20 cellular contexts compared by ENCODE assay signal in genomic region chr6:130189691-130190459, GRCh38. TPM values are rescaled to one million over a fixed set of nuclear protein-coding genes. Genes with fewer than 3 reads are reported as not detected.
DNase-seq lines count a peak whose midpoint lies in the region; ATAC-seq and TF ChIP-seq lines count a peak whose summit lies in the region.
"Had no signal": no experiment of that assay in that cellular context is flagged by ENCODE, and none has a peak within 500 bp of the region (broad histone marks: within the 10 kb centered on the region; RNA-seq: fewer than 3 reads in every experiment).

No MANE protein-coding gene starts in this region.

- CTCF ChIA-PET in CD4-positive, alpha-beta T cell (lab: Charles Lee), result no interaction called here
- CTCF ChIA-PET in activated CD8-positive, alpha-beta T cell treated with anti-CD3 and anti-CD28 coated beads, Interleukin-2, amount 10 ng/mL, durations not matched to agents 7 days and 5 days (lab: Charles Lee), result no interaction called here
- CTCF ChIA-PET in OCI-LY7 (lab: Charles Lee; ENCODE audit: unreplicated experiment), result no interaction called here

- H3K27ac ChIP-seq in CD4-positive, alpha-beta T cell (ENCODE audit: low read depth, low read length), result no peak overlapping the region
- no peak overlapping the region for H3K27ac ChIP-seq in OCI-LY7 (ENCODE audit: low read depth, low read length, poor library complexity, severe bottlenecking)
- H3K27ac ChIP-seq: PC-9 had no signal

- H3K4me1 Mint-ChIP-seq in activated T-cell treated with anti-CD3 and anti-CD28 coated beads, Interleukin-2, amount 50 U/mL, for 72 hours (ENCODE audit: low read depth), result peaks cover 87% of the 10 kb centered on the region
- peaks cover 85% of the 10 kb centered on the region for H3K4me1 Mint-ChIP-seq in CD4-positive, alpha-beta T cell (ENCODE audit: low read depth)
- peaks cover 65% of the 10 kb centered on the region for H3K4me1 Mint-ChIP-seq in activated CD8-positive, alpha-beta T cell treated with anti-CD3 and anti-CD28 coated beads, Interleukin-2, amount 10 ng/mL, durations not matched to agents 7 days and 5 days (ENCODE audit: low read depth)
- no peaks in the 10 kb centered on the region for H3K4me1 Mint-ChIP-seq in mesothelial cell of epicardium

- H3K4me3 Mint-ChIP-seq in activated T-cell treated with anti-CD3 and anti-CD28 coated beads, Interleukin-2, amount 50 U/mL, for 72 hours, result peak overlapping the region in 1 of 2 donors; percentile 14
- peak overlapping the region; percentile 5 for H3K4me3 Mint-ChIP-seq in CD4-positive, alpha-beta T cell
- no peak overlapping the region for H3K4me3 Mint-ChIP-seq in activated CD8-positive, alpha-beta T cell treated with anti-CD3 and anti-CD28 coated beads, Interleukin-2, amount 10 ng/mL, durations not matched to agents 7 days and 5 days
- H3K4me3 Mint-ChIP-seq in mesothelial cell of epicardium, result no peak overlapping the region
- H3K4me3 Mint-ChIP-seq: CD14-positive monocyte had no signal

- TF ChIP-seq CTCF in CD4-positive, alpha-beta T cell (IDR thresholded peaks at IDR 0.05), result no peak
- TF ChIP-seq CTCF in mesothelial cell of epicardium (IDR thresholded peaks at IDR 0.05; ENCODE audit: unreplicated experiment) (no peak), OCI-LY7 (conservative IDR thresholded peaks at IDR 0.05; ENCODE audit: low read length) (no peak)

- ATAC-seq in activated T-cell treated with anti-CD3 and anti-CD28 coated beads, Interleukin-2, amount 50 U/mL, for 72 hours (replicated peaks in 1 of 2), result no peak
- ATAC-seq in CD4-positive, alpha-beta T cell (ENCODE audit: poor library complexity), result no peak
- no peak for ATAC-seq in activated CD8-positive, alpha-beta T cell treated with anti-CD3 and anti-CD28 coated beads, Interleukin-2, amount 10 ng/mL, durations not matched to agents 7 days and 5 days
- ATAC-seq in HG03521 (IDR thresholded peaks at IDR 0.05; ENCODE audit: unreplicated experiment) (no peak), HG02870 (IDR thresholded peaks at IDR 0.05; ENCODE audit: unreplicated experiment) (no peak)

- H2AFZ ChIP-seq in OCI-LY7 (ENCODE audit: low read length), result no peak overlapping the region
- H2AFZ ChIP-seq: PC-9 had no signal

- H3K79me2 ChIP-seq in OCI-LY7 (ENCODE audit: insufficient read depth, low read depth, low read length), result no peaks in the 10 kb centered on the region

- H3K4me2 ChIP-seq in OCI-LY7 (ENCODE audit: low read length), result no peak overlapping the region
- H3K4me2 ChIP-seq: PC-9 had no signal

- H3K9me2 ChIP-seq in OCI-LY7 (ENCODE audit: insufficient read depth, low read length), result no peaks in the 10 kb centered on the region

- no TSS peak for BruUV-seq in OCI-LY7 (replicated peaks; lab: Mats Ljungman, UMichigan)

- no peaks in the 10 kb centered on the region for H3K4me1 ChIP-seq in OCI-LY7 (ENCODE audit: insufficient read depth, low read length, poor library complexity, severe bottlenecking)

- intact Hi-C loops in CD4-positive, alpha-beta T cell (cut with DNase I, micrococcal nuclease), result no loop called here
- intact Hi-C loops in OCI-LY7 (cut with micrococcal nuclease; ENCODE audit: unreplicated experiment), result no loop called here

- peak overlapping the region; percentile 26 for H3K27ac Mint-ChIP-seq in activated T-cell treated with anti-CD3 and anti-CD28 coated beads, Interleukin-2, amount 50 U/mL, for 72 hours
- H3K27ac Mint-ChIP-seq in CD4-positive, alpha-beta T cell, result peak overlapping the region; percentile 64
- peak overlapping the region; percentile 13 for H3K27ac Mint-ChIP-seq in activated CD8-positive, alpha-beta T cell treated with anti-CD3 and anti-CD28 coated beads, Interleukin-2, amount 10 ng/mL, durations not matched to agents 7 days and 5 days
- H3K27ac Mint-ChIP-seq in mesothelial cell of epicardium, result peak overlapping the region; percentile 11

- no peaks in the 10 kb centered on the region for H3K9me3 ChIP-seq in CD4-positive, alpha-beta T cell (ENCODE audit: control insufficient read depth, low read length)
- no peaks in the 10 kb centered on the region for H3K9me3 ChIP-seq in OCI-LY7 (ENCODE audit: low read length)

- no peak overlapping the region for H3K4me3 ChIP-seq in OCI-LY7 (ENCODE audit: low read depth, low read length, poor library complexity, severe bottlenecking)
- H3K4me3 ChIP-seq: PC-9 had no signal

- H3K36me3 ChIP-seq in OCI-LY7 (ENCODE audit: insufficient read depth, low read length), result no peaks in the 10 kb centered on the region

- H3K9me3 Mint-ChIP-seq in activated T-cell treated with anti-CD3 and anti-CD28 coated beads, Interleukin-2, amount 50 U/mL, for 72 hours, result peaks cover 0 to 1% of the 10 kb centered on the region in 2 donors
- no peaks in the 10 kb centered on the region for H3K9me3 Mint-ChIP-seq in CD4-positive, alpha-beta T cell
- peaks cover 9% of the 10 kb centered on the region for H3K9me3 Mint-ChIP-seq in activated CD8-positive, alpha-beta T cell treated with anti-CD3 and anti-CD28 coated beads, Interleukin-2, amount 10 ng/mL, durations not matched to agents 7 days and 5 days (ENCODE audit: insufficient read depth)
- H3K9me3 Mint-ChIP-seq in mesothelial cell of epicardium, result peaks cover 27% of the 10 kb centered on the region

- DNase-seq in activated T-cell treated with anti-CD3 and anti-CD28 coated beads, Interleukin-2, amount 50 U/mL, for 72 hours, result no peak
- DNase-seq in activated T-cell treated with anti-CD3 and anti-CD28 coated beads for 4 hours, result no peak
- DNase-seq in CD4-positive, alpha-beta T cell, result no peak
- DNase-seq in activated CD8-positive, alpha-beta T cell treated with anti-CD3 and anti-CD28 coated beads, Interleukin-2, amount 10 ng/mL, durations not matched to agents 7 days and 5 days, result no peak
- no peak for DNase-seq in mesothelial cell of epicardium (ENCODE audit: low spot score in 2 of 2, unreplicated experiment in 2 of 2)
- no peak for DNase-seq in OCI-LY7 (ENCODE audit: low spot score)
- DNase-seq: DMS79 treated with DMSO at 0.1 percent for 48 hours; GDM1; HCEC 1CT; NCI-H1092; NCI-H1694; NCI-H2107; NCI-H345; NCI-H69; NK-92 treated with Interleukin-12 subunit alpha and Interleukin-12 subunit beta, amount 100 ng/mL, for 24 hours; PC-9 had no signal

- H3K36me3 Mint-ChIP-seq in activated T-cell treated with anti-CD3 and anti-CD28 coated beads, Interleukin-2, amount 50 U/mL, for 72 hours (ENCODE audit: insufficient read depth in 2 of 2), result peaks cover 4 to 14% of the 10 kb centered on the region in 2 donors
- H3K36me3 Mint-ChIP-seq in CD4-positive, alpha-beta T cell (ENCODE audit: low read depth), result peaks cover 23% of the 10 kb centered on the region
- peaks cover 69% of the 10 kb centered on the region for H3K36me3 Mint-ChIP-seq in activated CD8-positive, alpha-beta T cell treated with anti-CD3 and anti-CD28 coated beads, Interleukin-2, amount 10 ng/mL, durations not matched to agents 7 days and 5 days (ENCODE audit: low read depth)
- no peaks in the 10 kb centered on the region for H3K36me3 Mint-ChIP-seq in mesothelial cell of epicardium

- POLR2A ChIA-PET in CD4-positive, alpha-beta T cell (lab: Charles Lee), result interaction anchor here (1.0 to 1.6 kb wide), 2 partner anchors 13 to 57 kb away, joined by 3 to 9 read pairs; no protein-coding TSS in a partner anchor
- POLR2A ChIA-PET in activated CD8-positive, alpha-beta T cell treated with anti-CD3 and anti-CD28 coated beads, Interleukin-2, amount 10 ng/mL, durations not matched to agents 7 days and 5 days (lab: Charles Lee), result no interaction called here
- POLR2A ChIA-PET in OCI-LY7 (lab: Charles Lee), result interaction anchor here (0.5 to 1.1 kb wide), 3 partner anchors 11 to 143 kb away, joined by 3 read pairs; no protein-coding TSS in a partner anchor

- H3K27me3 Mint-ChIP-seq in activated T-cell treated with anti-CD3 and anti-CD28 coated beads, Interleukin-2, amount 50 U/mL, for 72 hours (ENCODE audit: low read depth), result no peaks in the 10 kb centered on the region
- no peaks in the 10 kb centered on the region for H3K27me3 Mint-ChIP-seq in CD4-positive, alpha-beta T cell
- no peaks in the 10 kb centered on the region for H3K27me3 Mint-ChIP-seq in activated CD8-positive, alpha-beta T cell treated with anti-CD3 and anti-CD28 coated beads, Interleukin-2, amount 10 ng/mL, durations not matched to agents 7 days and 5 days (ENCODE audit: low read depth)
- H3K27me3 Mint-ChIP-seq in mesothelial cell of epicardium (ENCODE audit: low read depth), result no peaks in the 10 kb centered on the region

- H3K27me3 ChIP-seq in CD4-positive, alpha-beta T cell (ENCODE audit: control insufficient read depth, insufficient read depth, low read length), result no peaks in the 10 kb centered on the region

- no peaks in the 10 kb centered on the region for H4K20me1 ChIP-seq in OCI-LY7 (ENCODE audit: insufficient read depth, low read length)

RNA-seq across cellular contexts. Expression of gene SAMD3, which starts 32.9 kb away (rescaled TPM):
- total RNA-seq in activated T-cell treated with anti-CD3 and anti-CD28 coated beads, Interleukin-2, amount 50 U/mL, for 72 hours, result 1 to 10 TPM; 3.8 to 4.6 TPM
- total RNA-seq in CD4-positive, alpha-beta T cell, result 10 to 100 TPM; 24.3 to 28.7 TPM
- total RNA-seq in activated CD8-positive, alpha-beta T cell treated with anti-CD3 and anti-CD28 coated beads, Interleukin-2, amount 10 ng/mL, durations not matched to agents 7 days and 5 days, result 10 to 100 TPM; 22.1 to 28.9 TPM
- 0.38 to 0.49 TPM (median 0.47 TPM) in 3 replicates for total RNA-seq in mesothelial cell of epicardium
- not detected in 2 replicates for total RNA-seq in OCI-LY7 (2014; rRNA removed; shearing (Covaris generic))
- not detected in 2 replicates for total RNA-seq in OCI-LY7 (2022)
- total RNA-seq: HT-29, PC-9 had no signal

Comparison
In these comparisons a context has a peak if more than half of its experiments do, and no peak if none do; other contexts are left out.
1. H3K27ac Mint-ChIP-seq: peak in every context shown above with its lines; median percentile 64 in CD4-positive, alpha-beta T cell; 26 in activated T-cell treated with anti-CD3 and anti-CD28 coated beads, Interleukin-2, amount 50 U/mL, for 72 hours; 13 in activated CD8-positive, alpha-beta T cell treated with anti-CD3 and anti-CD28 coated beads, Interleukin-2, amount 10 ng/mL, durations not matched to agents 7 days and 5 days; 11 in mesothelial cell of epicardium.
2. RNA of gene SAMD3, which starts 32.9 kb away (total RNA-seq): 22.1 to 28.9 TPM in activated CD8-positive, alpha-beta T cell treated with anti-CD3 and anti-CD28 coated beads, Interleukin-2, amount 10 ng/mL, durations not matched to agents 7 days and 5 days and 24.3 to 28.7 TPM in CD4-positive, alpha-beta T cell; 3.8 to 4.6 TPM in activated T-cell treated with anti-CD3 and anti-CD28 coated beads, Interleukin-2, amount 50 U/mL, for 72 hours, 0.38 to 0.49 TPM in mesothelial cell of epicardium and not detected in OCI-LY7; every median in the first group is over 4 times any median in the second.